ENCODE assay signal across 1 cellular context in the genomic region with DNA sequence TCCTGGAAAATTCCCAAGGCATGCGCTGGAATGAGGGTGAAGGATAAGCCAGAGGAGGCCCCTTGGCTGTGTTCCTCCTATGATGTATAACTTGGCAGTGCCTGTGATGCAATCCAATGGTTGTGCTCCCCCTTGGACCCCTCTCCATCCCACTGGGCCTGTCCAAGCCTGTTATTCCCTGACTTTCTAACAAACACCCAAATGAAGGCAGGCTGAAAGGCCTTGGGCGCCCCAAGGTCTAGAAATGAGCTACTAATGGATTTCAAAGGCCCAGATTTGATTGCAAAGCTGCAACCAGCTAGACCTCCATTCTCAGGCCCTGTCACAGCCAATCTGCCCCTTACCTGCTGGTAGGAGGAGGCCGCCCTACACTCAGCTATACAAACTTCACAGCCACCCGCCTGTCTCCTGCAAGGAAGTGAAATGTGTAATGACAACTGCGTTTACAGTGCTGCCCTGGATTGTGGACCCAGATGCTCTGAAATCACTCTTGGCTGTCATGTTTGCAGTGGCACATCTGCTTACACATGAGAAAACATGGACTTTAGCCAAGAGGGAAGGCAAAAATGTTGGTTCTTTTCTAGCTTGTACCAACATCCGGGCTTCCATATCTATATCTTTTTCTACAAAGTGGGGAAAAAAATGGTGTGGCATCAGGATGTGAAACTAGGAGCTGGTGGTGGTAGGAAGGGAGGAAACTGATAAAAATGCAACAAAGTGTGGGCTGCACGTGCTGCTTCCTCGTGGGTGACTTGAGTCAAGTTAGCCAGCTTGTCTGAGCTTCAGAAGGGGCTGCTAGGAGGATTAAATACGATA.
TF ChIP-seq lines count a peak whose summit lies in the region.

No MANE protein-coding gene starts in this region.

TF ChIP-seq in HepG2, 621 proteins besides CTCF, POLR2A, EP300 and RAD21 (continued from another document and continues in another):
- TF ChIP-seq, protein P1, sequence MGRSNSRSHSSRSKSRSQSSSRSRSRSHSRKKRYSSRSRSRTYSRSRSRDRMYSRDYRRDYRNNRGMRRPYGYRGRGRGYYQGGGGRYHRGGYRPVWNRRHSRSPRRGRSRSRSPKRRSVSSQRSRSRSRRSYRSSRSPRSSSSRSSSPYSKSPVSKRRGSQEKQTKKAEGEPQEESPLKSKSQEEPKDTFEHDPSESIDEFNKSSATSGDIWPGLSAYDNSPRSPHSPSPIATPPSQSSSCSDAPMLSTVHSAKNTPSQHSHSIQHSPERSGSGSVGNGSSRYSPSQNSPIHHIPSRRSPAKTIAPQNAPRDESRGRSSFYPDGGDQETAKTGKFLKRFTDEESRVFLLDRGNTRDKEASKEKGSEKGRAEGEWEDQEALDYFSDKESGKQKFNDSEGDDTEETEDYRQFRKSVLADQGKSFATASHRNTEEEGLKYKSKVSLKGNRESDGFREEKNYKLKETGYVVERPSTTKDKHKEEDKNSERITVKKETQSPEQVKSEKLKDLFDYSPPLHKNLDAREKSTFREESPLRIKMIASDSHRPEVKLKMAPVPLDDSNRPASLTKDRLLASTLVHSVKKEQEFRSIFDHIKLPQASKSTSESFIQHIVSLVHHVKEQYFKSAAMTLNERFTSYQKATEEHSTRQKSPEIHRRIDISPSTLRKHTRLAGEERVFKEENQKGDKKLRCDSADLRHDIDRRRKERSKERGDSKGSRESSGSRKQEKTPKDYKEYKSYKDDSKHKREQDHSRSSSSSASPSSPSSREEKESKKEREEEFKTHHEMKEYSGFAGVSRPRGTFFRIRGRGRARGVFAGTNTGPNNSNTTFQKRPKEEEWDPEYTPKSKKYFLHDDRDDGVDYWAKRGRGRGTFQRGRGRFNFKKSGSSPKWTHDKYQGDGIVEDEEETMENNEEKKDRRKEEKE (IDR thresholded peaks at IDR 0.05) = no peak
- no peak for TF ChIP-seq ASH2L (IDR thresholded peaks at IDR 0.05; ENCODE audit: insufficient read length, low read depth, low read length)
- TF ChIP-seq CC2D1A (CRISPR knock-in tag; IDR thresholded peaks at IDR 0.05) = no peak
- no peak for TF ChIP-seq SMARCC2 (IDR thresholded peaks at IDR 0.05)
- no peak for TF ChIP-seq TOE1 (CRISPR knock-in tag; IDR thresholded peaks at IDR 0.05)
- TF ChIP-seq, protein P2, sequence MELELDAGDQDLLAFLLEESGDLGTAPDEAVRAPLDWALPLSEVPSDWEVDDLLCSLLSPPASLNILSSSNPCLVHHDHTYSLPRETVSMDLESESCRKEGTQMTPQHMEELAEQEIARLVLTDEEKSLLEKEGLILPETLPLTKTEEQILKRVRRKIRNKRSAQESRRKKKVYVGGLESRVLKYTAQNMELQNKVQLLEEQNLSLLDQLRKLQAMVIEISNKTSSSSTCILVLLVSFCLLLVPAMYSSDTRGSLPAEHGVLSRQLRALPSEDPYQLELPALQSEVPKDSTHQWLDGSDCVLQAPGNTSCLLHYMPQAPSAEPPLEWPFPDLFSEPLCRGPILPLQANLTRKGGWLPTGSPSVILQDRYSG (CRISPR knock-in tag; IDR thresholded peaks at IDR 0.05) = no peak
- TF ChIP-seq RFXAP (CRISPR knock-in tag; IDR thresholded peaks at IDR 0.05; ENCODE audit: borderline replicate concordance) = no peak; the same call in 1 of the 2 replicates
- peak; percentile 72 for TF ChIP-seq ZSCAN9 (CRISPR knock-in tag; IDR thresholded peaks at IDR 0.05; ENCODE audit: borderline replicate concordance)
- TF ChIP-seq CREB1 (IDR thresholded peaks at IDR 0.05) = peak; percentile 29; the same call in 1 of the 2 replicates
- TF ChIP-seq CREB1 (CRISPR knock-in tag; IDR thresholded peaks at IDR 0.05) = peak; percentile 74
- no peak for TF ChIP-seq PAX8 (CRISPR knock-in tag; IDR thresholded peaks at IDR 0.05; ENCODE audit: borderline replicate concordance)
- TF ChIP-seq, protein P3, sequence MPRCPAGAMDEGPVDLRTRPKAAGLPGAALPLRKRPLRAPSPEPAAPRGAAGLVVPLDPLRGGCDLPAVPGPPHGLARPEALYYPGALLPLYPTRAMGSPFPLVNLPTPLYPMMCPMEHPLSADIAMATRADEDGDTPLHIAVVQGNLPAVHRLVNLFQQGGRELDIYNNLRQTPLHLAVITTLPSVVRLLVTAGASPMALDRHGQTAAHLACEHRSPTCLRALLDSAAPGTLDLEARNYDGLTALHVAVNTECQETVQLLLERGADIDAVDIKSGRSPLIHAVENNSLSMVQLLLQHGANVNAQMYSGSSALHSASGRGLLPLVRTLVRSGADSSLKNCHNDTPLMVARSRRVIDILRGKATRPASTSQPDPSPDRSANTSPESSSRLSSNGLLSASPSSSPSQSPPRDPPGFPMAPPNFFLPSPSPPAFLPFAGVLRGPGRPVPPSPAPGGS (CRISPR knock-in tag; IDR thresholded peaks at IDR 0.05) = no peak
- TF ChIP-seq, protein P4, sequence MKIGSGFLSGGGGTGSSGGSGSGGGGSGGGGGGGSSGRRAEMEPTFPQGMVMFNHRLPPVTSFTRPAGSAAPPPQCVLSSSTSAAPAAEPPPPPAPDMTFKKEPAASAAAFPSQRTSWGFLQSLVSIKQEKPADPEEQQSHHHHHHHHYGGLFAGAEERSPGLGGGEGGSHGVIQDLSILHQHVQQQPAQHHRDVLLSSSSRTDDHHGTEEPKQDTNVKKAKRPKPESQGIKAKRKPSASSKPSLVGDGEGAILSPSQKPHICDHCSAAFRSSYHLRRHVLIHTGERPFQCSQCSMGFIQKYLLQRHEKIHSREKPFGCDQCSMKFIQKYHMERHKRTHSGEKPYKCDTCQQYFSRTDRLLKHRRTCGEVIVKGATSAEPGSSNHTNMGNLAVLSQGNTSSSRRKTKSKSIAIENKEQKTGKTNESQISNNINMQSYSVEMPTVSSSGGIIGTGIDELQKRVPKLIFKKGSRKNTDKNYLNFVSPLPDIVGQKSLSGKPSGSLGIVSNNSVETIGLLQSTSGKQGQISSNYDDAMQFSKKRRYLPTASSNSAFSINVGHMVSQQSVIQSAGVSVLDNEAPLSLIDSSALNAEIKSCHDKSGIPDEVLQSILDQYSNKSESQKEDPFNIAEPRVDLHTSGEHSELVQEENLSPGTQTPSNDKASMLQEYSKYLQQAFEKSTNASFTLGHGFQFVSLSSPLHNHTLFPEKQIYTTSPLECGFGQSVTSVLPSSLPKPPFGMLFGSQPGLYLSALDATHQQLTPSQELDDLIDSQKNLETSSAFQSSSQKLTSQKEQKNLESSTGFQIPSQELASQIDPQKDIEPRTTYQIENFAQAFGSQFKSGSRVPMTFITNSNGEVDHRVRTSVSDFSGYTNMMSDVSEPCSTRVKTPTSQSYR (CRISPR knock-in tag; IDR thresholded peaks at IDR 0.05; ENCODE audit: borderline replicate concordance) = no peak
- TF ChIP-seq ZNF773 (CRISPR knock-in tag; IDR thresholded peaks at IDR 0.05; ENCODE audit: borderline replicate concordance) = no peak
- TF ChIP-seq, protein P5, sequence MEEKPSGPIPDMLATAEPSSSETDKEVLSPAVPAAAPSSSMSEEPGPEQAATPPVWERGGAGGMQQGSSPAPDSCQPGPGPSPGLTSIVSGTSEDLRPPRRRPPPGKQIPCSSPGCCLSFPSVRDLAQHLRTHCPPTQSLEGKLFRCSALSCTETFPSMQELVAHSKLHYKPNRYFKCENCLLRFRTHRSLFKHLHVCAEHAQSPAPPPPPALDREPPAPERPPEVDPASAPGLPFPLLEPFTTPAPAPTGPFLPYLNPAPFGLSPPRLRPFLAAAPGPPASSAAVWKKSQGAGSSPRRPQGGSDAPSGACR (CRISPR knock-in tag; IDR thresholded peaks at IDR 0.05) = no peak
- TF ChIP-seq RBM39 (IDR thresholded peaks at IDR 0.05; ENCODE audit: low read depth, low read length, poor library complexity, severe bottlenecking) = no peak
- TF ChIP-seq ZNF879 (CRISPR knock-in tag; IDR thresholded peaks at IDR 0.05) = no peak
- TF ChIP-seq ZNF501 (CRISPR knock-in tag; IDR thresholded peaks at IDR 0.05) = peak; percentile 78
- TF ChIP-seq ZNF367 (CRISPR knock-in tag; IDR thresholded peaks at IDR 0.05; ENCODE audit: borderline replicate concordance) = no peak
- no peak; the same call in 1 of the 2 replicates for TF ChIP-seq ZFP1 (CRISPR knock-in tag; IDR thresholded peaks at IDR 0.05)
- TF ChIP-seq, protein P6, sequence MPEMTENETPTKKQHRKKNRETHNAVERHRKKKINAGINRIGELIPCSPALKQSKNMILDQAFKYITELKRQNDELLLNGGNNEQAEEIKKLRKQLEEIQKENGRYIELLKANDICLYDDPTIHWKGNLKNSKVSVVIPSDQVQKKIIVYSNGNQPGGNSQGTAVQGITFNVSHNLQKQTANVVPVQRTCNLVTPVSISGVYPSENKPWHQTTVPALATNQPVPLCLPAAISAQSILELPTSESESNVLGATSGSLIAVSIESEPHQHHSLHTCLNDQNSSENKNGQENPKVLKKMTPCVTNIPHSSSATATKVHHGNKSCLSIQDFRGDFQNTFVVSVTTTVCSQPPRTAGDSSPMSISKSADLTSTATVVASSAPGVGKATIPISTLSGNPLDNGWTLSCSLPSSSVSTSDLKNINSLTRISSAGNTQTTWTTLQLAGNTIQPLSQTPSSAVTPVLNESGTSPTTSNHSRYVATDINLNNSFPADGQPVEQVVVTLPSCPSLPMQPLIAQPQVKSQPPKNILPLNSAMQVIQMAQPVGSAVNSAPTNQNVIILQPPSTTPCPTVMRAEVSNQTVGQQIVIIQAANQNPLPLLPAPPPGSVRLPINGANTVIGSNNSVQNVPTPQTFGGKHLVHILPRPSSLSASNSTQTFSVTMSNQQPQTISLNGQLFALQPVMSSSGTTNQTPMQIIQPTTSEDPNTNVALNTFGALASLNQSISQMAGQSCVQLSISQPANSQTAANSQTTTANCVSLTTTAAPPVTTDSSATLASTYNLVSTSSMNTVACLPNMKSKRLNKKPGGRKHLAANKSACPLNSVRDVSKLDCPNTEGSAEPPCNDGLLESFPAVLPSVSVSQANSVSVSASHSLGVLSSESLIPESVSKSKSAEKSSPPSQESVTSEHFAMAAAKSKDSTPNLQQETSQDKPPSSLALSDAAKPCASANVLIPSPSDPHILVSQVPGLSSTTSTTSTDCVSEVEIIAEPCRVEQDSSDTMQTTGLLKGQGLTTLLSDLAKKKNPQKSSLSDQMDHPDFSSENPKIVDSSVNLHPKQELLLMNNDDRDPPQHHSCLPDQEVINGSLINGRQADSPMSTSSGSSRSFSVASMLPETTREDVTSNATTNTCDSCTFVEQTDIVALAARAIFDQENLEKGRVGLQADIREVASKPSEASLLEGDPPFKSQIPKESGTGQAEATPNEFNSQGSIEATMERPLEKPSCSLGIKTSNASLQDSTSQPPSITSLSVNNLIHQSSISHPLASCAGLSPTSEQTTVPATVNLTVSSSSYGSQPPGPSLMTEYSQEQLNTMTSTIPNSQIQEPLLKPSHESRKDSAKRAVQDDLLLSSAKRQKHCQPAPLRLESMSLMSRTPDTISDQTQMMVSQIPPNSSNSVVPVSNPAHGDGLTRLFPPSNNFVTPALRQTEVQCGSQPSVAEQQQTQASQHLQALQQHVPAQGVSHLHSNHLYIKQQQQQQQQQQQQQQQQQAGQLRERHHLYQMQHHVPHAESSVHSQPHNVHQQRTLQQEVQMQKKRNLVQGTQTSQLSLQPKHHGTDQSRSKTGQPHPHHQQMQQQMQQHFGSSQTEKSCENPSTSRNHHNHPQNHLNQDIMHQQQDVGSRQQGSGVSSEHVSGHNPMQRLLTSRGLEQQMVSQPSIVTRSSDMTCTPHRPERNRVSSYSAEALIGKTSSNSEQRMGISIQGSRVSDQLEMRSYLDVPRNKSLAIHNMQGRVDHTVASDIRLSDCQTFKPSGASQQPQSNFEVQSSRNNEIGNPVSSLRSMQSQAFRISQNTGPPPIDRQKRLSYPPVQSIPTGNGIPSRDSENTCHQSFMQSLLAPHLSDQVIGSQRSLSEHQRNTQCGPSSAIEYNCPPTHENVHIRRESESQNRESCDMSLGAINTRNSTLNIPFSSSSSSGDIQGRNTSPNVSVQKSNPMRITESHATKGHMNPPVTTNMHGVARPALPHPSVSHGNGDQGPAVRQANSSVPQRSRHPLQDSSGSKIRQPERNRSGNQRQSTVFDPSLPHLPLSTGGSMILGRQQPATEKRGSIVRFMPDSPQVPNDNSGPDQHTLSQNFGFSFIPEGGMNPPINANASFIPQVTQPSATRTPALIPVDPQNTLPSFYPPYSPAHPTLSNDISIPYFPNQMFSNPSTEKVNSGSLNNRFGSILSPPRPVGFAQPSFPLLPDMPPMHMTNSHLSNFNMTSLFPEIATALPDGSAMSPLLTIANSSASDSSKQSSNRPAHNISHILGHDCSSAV (CRISPR knock-in tag; IDR thresholded peaks at IDR 0.05; ENCODE audit: borderline replicate concordance) = no peak
- peak; percentile 88 for TF ChIP-seq PHF21A (CRISPR knock-in tag; IDR thresholded peaks at IDR 0.05)
- TF ChIP-seq ZNF761 (CRISPR knock-in tag; conservative IDR thresholded peaks at IDR 0.05) = no peak
- peak; percentile 70 for TF ChIP-seq MAFF (IDR thresholded peaks at IDR 0.05; ENCODE audit: low read depth, low read length)
- TF ChIP-seq HMG20B (CRISPR knock-in tag; conservative IDR thresholded peaks at IDR 0.05) = peak; percentile 53; the same call in 1 of the 2 replicates
- TF ChIP-seq MBNL3 (CRISPR knock-in tag; conservative IDR thresholded peaks at IDR 0.05) = no peak
- TF ChIP-seq ZC3H4 (CRISPR knock-in tag; IDR thresholded peaks at IDR 0.05; ENCODE audit: borderline replicate concordance) = no peak; the same call in 1 of the 2 replicates
- TF ChIP-seq AKAP8 (CRISPR knock-in tag; IDR thresholded peaks at IDR 0.05) = peak; percentile 49; the same call in 1 of the 2 replicates
- TF ChIP-seq, protein P7, sequence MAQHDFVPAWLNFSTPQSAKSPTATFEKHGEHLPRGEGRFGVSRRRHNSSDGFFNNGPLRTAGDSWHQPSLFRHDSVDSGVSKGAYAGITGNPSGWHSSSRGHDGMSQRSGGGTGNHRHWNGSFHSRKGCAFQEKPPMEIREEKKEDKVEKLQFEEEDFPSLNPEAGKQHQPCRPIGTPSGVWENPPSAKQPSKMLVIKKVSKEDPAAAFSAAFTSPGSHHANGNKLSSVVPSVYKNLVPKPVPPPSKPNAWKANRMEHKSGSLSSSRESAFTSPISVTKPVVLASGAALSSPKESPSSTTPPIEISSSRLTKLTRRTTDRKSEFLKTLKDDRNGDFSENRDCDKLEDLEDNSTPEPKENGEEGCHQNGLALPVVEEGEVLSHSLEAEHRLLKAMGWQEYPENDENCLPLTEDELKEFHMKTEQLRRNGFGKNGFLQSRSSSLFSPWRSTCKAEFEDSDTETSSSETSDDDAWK (CRISPR knock-in tag; IDR thresholded peaks at IDR 0.05) = no peak
- TF ChIP-seq ZNF331 (CRISPR knock-in tag; IDR thresholded peaks at IDR 0.05) = peak; percentile 71; the same call in 1 of the 2 replicates
- TF ChIP-seq, protein P8, sequence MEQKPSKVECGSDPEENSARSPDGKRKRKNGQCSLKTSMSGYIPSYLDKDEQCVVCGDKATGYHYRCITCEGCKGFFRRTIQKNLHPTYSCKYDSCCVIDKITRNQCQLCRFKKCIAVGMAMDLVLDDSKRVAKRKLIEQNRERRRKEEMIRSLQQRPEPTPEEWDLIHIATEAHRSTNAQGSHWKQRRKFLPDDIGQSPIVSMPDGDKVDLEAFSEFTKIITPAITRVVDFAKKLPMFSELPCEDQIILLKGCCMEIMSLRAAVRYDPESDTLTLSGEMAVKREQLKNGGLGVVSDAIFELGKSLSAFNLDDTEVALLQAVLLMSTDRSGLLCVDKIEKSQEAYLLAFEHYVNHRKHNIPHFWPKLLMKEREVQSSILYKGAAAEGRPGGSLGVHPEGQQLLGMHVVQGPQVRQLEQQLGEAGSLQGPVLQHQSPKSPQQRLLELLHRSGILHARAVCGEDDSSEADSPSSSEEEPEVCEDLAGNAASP (CRISPR knock-in tag; IDR thresholded peaks at IDR 0.05; ENCODE audit: borderline replicate concordance) = peak; percentile 87
- TF ChIP-seq, protein P9, sequence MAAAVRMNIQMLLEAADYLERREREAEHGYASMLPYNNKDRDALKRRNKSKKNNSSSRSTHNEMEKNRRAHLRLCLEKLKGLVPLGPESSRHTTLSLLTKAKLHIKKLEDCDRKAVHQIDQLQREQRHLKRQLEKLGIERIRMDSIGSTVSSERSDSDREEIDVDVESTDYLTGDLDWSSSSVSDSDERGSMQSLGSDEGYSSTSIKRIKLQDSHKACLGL (CRISPR knock-in tag; IDR thresholded peaks at IDR 0.05) = no peak
- TF ChIP-seq ZNF329 (CRISPR knock-in tag; IDR thresholded peaks at IDR 0.05; ENCODE audit: low read depth) = no peak; the same call in 1 of the 2 replicates
